8 cellular contexts compared by ENCODE assay signal in genomic region chr4:2714071-2714770, GRCh38. TPM values are rescaled to one million over a fixed set of nuclear protein-coding genes. Genes with fewer than 3 reads are reported as not detected.
DNase-seq lines count a peak whose midpoint lies in the region; ATAC-seq, FAIRE-seq and TF ChIP-seq lines count a peak whose summit lies in the region.

No MANE protein-coding gene starts in this region.

- no peak overlapping the region for H3K4me2 ChIP-seq in PC-3 (ENCODE audit: low read length)

- no peaks in the 10 kb centered on the region for H3K9me3 Mint-ChIP-seq in natural killer cell

- H3K27ac Mint-ChIP-seq in T-helper 17 cell (peak overlapping the region; percentile 94), natural killer cell (peak overlapping the region; percentile 59 to 81)

- TF ChIP-seq CTCF in AG10803 (conservative IDR thresholded peaks at IDR 0.05; ENCODE audit: low read length) (no peak), coronary artery (IDR thresholded peaks at IDR 0.05) (no peak), natural killer cell (IDR thresholded peaks at IDR 0.05) (no peak), PC-3 (conservative IDR thresholded peaks at IDR 0.05; ENCODE audit: low read depth, low read length) (no peak)

- H3K4me1 Mint-ChIP-seq in T-helper 17 cell (peaks cover 13% of the 10 kb centered on the region), natural killer cell (peaks cover 18 to 20% of the 10 kb centered on the region in 2 donors)

- no peak overlapping the region for H3K9ac ChIP-seq in PC-3 (ENCODE audit: low read length)

- H2AFZ ChIP-seq in PC-3 (ENCODE audit: low read length) = no peak overlapping the region

- H3K27ac ChIP-seq in coronary artery (peak overlapping the region; percentile 3 to 67), PC-3 (ENCODE audit: low read length) (no peak overlapping the region)

- POLR2A ChIA-PET in PC-3 (lab: Charles Lee; ENCODE audit: unreplicated experiment) = no interaction called here

- no peak for FAIRE-seq in RCC 7860 (lab: Jason Lieb, UNC)

- H3K4me3 ChIP-seq in AG10803 (ENCODE audit: low read length) = no peak overlapping the region
- H3K4me3 ChIP-seq in coronary artery = no peak overlapping the region
- no peak overlapping the region for H3K4me3 ChIP-seq in PC-3 (ENCODE audit: low read length)

- no peaks in the 10 kb centered on the region for H3F3A ChIP-seq in PC-3 (ENCODE audit: low read length, unreplicated experiment)

- no peaks in the 10 kb centered on the region for H3K9me2 ChIP-seq in PC-3 (replicated peaks; ENCODE audit: low read length)

- DNase-seq in AG10803 (ENCODE audit: low read depth) (peak; percentile 17), T-helper 17 cell (no peak), coronary artery (ENCODE audit: low spot score) (no peak), natural killer cell (no peak), RCC 7860 (ENCODE audit: low spot score) (no peak), PC-3 (no peak)

- peaks cover 3% of the 10 kb centered on the region; the same call in 1 of the 2 replicates for H3K36me3 ChIP-seq in PC-3 (ENCODE audit: low read depth, low read length)

- no peaks in the 10 kb centered on the region for H3K9me3 ChIP-seq in T-helper 17 cell (ENCODE audit: control insufficient read depth, low read length, poor library complexity, severe bottlenecking)
- no peaks in the 10 kb centered on the region for H3K9me3 ChIP-seq in PC-3 (ENCODE audit: low read length)

- no peaks in the 10 kb centered on the region for H3K4me1 ChIP-seq in PC-3 (ENCODE audit: insufficient read depth, low read length)

- peak overlapping the region; percentile 62 for H3K4me3 Mint-ChIP-seq in T-helper 17 cell
- H3K4me3 Mint-ChIP-seq in natural killer cell = no peak overlapping the region

- BruUV-seq in PC-3 (replicated peaks; lab: Mats Ljungman, UMichigan) = no TSS peak

- CTCF ChIA-PET in PC-3 (lab: Charles Lee) = interaction anchor here (0.7 kb wide), 1 partner anchor 419 kb away, joined by 3 read pairs; no protein-coding TSS in a partner anchor

- intact Hi-C loops in natural killer cell (cut with micrococcal nuclease) (no loop called here), PC-3 (cut with micrococcal nuclease) (no loop called here)

- ATAC-seq in T-helper 17 cell (peak; percentile 91), natural killer cell (peak in 1 of 3 donors; percentile 39), HG02759 (IDR thresholded peaks at IDR 0.05; ENCODE audit: unreplicated experiment) (no peak), PC-3 (no peak), GM21528 (IDR thresholded peaks at IDR 0.05; ENCODE audit: low FRiP score, unreplicated experiment) (no peak)

- no peaks in the 10 kb centered on the region for H3K79me2 ChIP-seq in PC-3 (ENCODE audit: low read length)

- no peaks in the 10 kb centered on the region for H3K27me3 ChIP-seq in PC-3 (ENCODE audit: low read length)

- no peaks in the 10 kb centered on the region for H4K20me1 ChIP-seq in PC-3 (ENCODE audit: low read length)

- H3K27me3 Mint-ChIP-seq in T-helper 17 cell (no peaks in the 10 kb centered on the region), natural killer cell (ENCODE audit: low read depth in 2 of 2) (no peaks in the 10 kb centered on the region)

- H3K36me3 Mint-ChIP-seq in T-helper 17 cell (ENCODE audit: low read depth) (no peaks in the 10 kb centered on the region), natural killer cell (peaks cover 7% of the 10 kb centered on the region)

RNA-seq across cellular contexts. Expression of gene TNIP2, which starts 41.9 kb away (rescaled TPM):
- total RNA-seq in T-helper 17 cell (10 to 100 TPM; 66.0 to 72.5 TPM), natural killer cell (10 to 100 TPM; 35.6 to 53.9 (median 41.6) TPM), PC-3 (2014; rRNA removed) (56.5 and 77.8 TPM in 2 replicates)
